ENCODE assay signal across 4 cellular contexts in the genomic region with DNA sequence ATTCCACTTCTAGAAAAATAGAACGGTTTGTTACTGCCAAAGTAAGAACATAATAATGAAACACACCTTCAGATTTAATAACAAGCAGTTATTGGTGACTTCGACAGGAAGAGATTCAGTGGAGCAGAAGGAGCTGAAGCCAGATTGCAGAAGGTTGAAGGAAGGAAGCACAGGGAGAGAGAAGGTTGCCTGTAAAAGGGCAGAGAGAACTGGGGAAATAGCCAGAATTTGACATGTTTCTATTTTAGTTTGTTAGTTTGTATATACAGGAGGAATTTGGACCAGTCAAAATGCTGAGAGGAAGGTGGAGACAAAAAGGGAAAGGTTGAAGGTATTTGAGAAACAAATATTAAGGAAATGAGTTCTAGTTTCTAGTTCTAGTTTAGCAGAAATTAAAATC.
"Had no signal": no experiment of that assay in that cellular context is flagged by ENCODE, and none has a peak within 500 bp of the region (broad histone marks: within the 10 kb centered on the region; RNA-seq: fewer than 3 reads in every experiment).

No MANE protein-coding gene starts in this region.

- H3K4me1 Mint-ChIP-seq: GM23338, H9 had no signal

- H3K27ac Mint-ChIP-seq: GM23338, H9 had no signal

- H3K4me3 Mint-ChIP-seq: GM23338, H9 had no signal

- DNase-seq: H9, HCEC 1CT, IMR-90 had no signal
